ENCODE assay signal across 23 cellular contexts in the genomic region with DNA sequence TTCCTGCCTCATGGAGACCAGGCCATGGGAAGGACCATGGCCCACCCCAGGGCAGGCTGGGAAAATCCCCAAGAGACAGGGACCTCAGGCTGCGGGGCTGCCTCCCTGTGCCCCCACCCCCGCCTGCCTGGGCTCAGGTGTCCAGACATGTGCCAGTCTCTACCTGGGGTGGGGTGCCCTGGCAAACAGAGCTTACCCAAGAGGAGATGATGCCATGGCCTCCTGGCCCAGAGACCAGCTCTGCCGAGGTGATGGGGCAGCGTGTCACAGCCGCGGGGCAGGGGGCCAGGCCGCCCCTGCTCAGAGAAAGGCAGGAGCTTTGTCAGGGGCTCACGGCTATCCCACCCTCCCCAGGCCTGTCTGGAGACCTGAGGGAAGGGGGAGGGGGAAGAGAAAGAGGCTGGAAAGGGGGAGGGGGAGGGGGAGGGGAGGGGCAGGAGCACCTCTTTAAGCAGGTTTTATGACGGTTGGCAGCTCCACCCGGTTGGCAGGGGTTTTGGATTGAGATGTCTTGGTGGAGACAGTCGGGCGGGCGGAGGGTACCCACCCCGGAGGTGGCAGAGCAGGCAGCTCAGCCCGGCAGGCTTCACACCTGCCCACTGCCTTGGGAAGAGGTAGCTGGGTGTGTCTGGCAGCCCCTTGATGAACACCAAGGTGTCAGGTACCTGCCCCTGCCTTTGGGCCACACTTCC.
DNase-seq lines count a peak whose midpoint lies in the region; ATAC-seq and TF ChIP-seq lines count a peak whose summit lies in the region.
"Had no signal": no experiment of that assay in that cellular context is flagged by ENCODE, and none has a peak within 500 bp of the region (broad histone marks: within the 10 kb centered on the region; RNA-seq: fewer than 3 reads in every experiment).

No MANE protein-coding gene starts in this region.

- no peaks in the 10 kb centered on the region for H4K20me1 ChIP-seq in IMR-90 (ENCODE audit: insufficient read depth, low read length)

- no CpG with 5 or more reads among the region's 15 CpGs for WGBS in IMR-90 (ENCODE audit: extremely low coverage in 2 of 2, insufficient read length in 1 of 2), 2 experiments
- WGBS in suprapubic skin: 40% methylated on average over 8 of the region's 15 CpGs

- no peak overlapping the region for H3K4ac ChIP-seq in IMR-90 (ENCODE audit: low read depth, low read length)

- H3K4me3 ChIP-seq in IMR-90 (ENCODE audit: insufficient read depth, low read depth, low read length) (no peak overlapping the region), suprapubic skin (no peak overlapping the region)
- H3K4me3 ChIP-seq in CD8-positive, alpha-beta T cell (ENCODE audit: low read depth, low read length): no peak overlapping the region
- H3K4me3 ChIP-seq: GM23338 had no signal

- no peak overlapping the region for H4K5ac ChIP-seq in IMR-90 (ENCODE audit: low read depth, low read length)

- peak; percentile 46 for DNase-seq in NCI-H345 (lab: John Stamatoyannopoulos, UW)
- no peak for DNase-seq in NCI-H345 treated with DMSO at 0.1 percent for 48 hours (lab: John Stamatoyannopoulos, UW; ENCODE audit: unreplicated experiment)
- no peak for DNase-seq in IMR-90
- DNase-seq in iPS-NIHi11 (ENCODE audit: low spot score): peak; percentile 48
- no peak for DNase-seq in suprapubic skin (ENCODE audit: low spot score in 2 of 2)
- DNase-seq in head of caudate nucleus: no peak
- DNase-seq in CD8-positive, alpha-beta T cell: no peak
- DNase-seq: C1 segment of cervical spinal cord; CD4-positive, alpha-beta memory T cell; DMS153; HCEC 1CT; KBM-7; MV-4-11; NCI-H1105; NCI-H2029; NCI-H446; NCI-H524 treated with DMSO at 0.1 percent for 48 hours; NCI-H82; RPMI8226; SHP77; T-cell had no signal

- H2BK20ac ChIP-seq in IMR-90 (ENCODE audit: low read depth, low read length): no peak overlapping the region

- peaks cover 38% of the 10 kb centered on the region for H3K27me3 Mint-ChIP-seq in CD8-positive, alpha-beta T cell (ENCODE audit: low read depth)

- no peak overlapping the region for H3K4me3 Mint-ChIP-seq in CD8-positive, alpha-beta T cell
- H3K4me3 Mint-ChIP-seq: CD4-positive, alpha-beta memory T cell; GM23338; T-cell had no signal

- no peak overlapping the region for H3K14ac ChIP-seq in IMR-90 (replicated peaks; ENCODE audit: low read depth, low read length)

- no peak overlapping the region for H4K91ac ChIP-seq in IMR-90 (ENCODE audit: insufficient read depth, low read depth, low read length)

- H3K27me3 ChIP-seq in IMR-90 (ENCODE audit: control insufficient read depth, insufficient read depth, low read length) (peaks cover 47% of the 10 kb centered on the region), suprapubic skin (peaks cover 41% of the 10 kb centered on the region)
- H3K27me3 ChIP-seq in CD8-positive, alpha-beta T cell (ENCODE audit: insufficient read depth, low read length): peaks cover 11% of the 10 kb centered on the region

- no peak overlapping the region for H3K18ac ChIP-seq in IMR-90 (ENCODE audit: low read depth, low read length)

- H2BK120ac ChIP-seq in IMR-90 (ENCODE audit: low read depth, low read length): no peak overlapping the region

- peak overlapping the region; percentile 13 for H2AK9ac ChIP-seq in IMR-90 (replicated peaks; ENCODE audit: low read depth, low read length, poor library complexity)

- no peak for TF ChIP-seq CTCF in IMR-90 (conservative IDR thresholded peaks at IDR 0.05; ENCODE audit: low read depth, low read length)
- TF ChIP-seq CTCF in suprapubic skin (IDR thresholded peaks at IDR 0.05): no peak
- TF ChIP-seq CTCF in CD8-positive, alpha-beta T cell (IDR thresholded peaks at IDR 0.05): no peak

- POLR2A ChIA-PET in IMR-90 (lab: Charles Lee; ENCODE audit: unreplicated experiment): no interaction called here
- POLR2A ChIA-PET in CD8-positive, alpha-beta T cell (lab: Charles Lee): no interaction called here

- TF ChIP-seq EP300 in suprapubic skin (IDR thresholded peaks at IDR 0.05): no peak

- no peak overlapping the region for H3K23ac ChIP-seq in IMR-90 (ENCODE audit: low read depth, low read length)

- no peaks in the 10 kb centered on the region for H3K9me1 ChIP-seq in IMR-90 (ENCODE audit: insufficient read depth, low read length)

- no peaks in the 10 kb centered on the region for H3K79me1 ChIP-seq in IMR-90 (ENCODE audit: low read depth in 1 of 2, low read length in 2 of 2)

- peaks cover 2% of the 10 kb centered on the region for H3K9me3 Mint-ChIP-seq in CD8-positive, alpha-beta T cell

- H2BK5ac ChIP-seq in IMR-90 (ENCODE audit: low read depth, low read length, poor library complexity, severe bottlenecking): no peak overlapping the region

- in situ Hi-C loops in IMR-90 (cut with MboI; ENCODE audit: low sequenced_read_pairs): no loop called here

- no TSS peak for BruUV-seq in IMR-90 (replicated peaks; lab: Mats Ljungman, UMichigan)

- dilution Hi-C loops in IMR-90 (cut with HindIII; ENCODE audit: low sequenced_read_pairs, unreplicated experiment): no loop called here

- intact Hi-C loops in IMR-90 (cut with micrococcal nuclease): no loop called here
- intact Hi-C loops in head of caudate nucleus (cut with DNase I): no loop called here
- intact Hi-C loops in CD8-positive, alpha-beta T cell (cut with DNase I, micrococcal nuclease): no loop called here

- H3K56ac ChIP-seq in IMR-90 (ENCODE audit: extremely low read depth, insufficient read depth, low read length): no peak overlapping the region

- no peak overlapping the region for H3K27ac Mint-ChIP-seq in CD8-positive, alpha-beta T cell
- H3K27ac Mint-ChIP-seq: GM23338, T-cell had no signal

- TF ChIP-seq POLR2A in IMR-90 (IDR thresholded peaks at IDR 0.05; ENCODE audit: low read depth, low read length): no peak
- TF ChIP-seq POLR2A in suprapubic skin (IDR thresholded peaks at IDR 0.05): no peak

- peaks cover 16% of the 10 kb centered on the region for H3K4me1 Mint-ChIP-seq in CD8-positive, alpha-beta T cell (ENCODE audit: low read depth)

- no peak overlapping the region for H3K9ac ChIP-seq in IMR-90 (ENCODE audit: low read depth, low read length)

- no peak overlapping the region for H2AK5ac ChIP-seq in IMR-90 (ENCODE audit: low read depth, low read length)

- H3K9me3 ChIP-seq in IMR-90 (ENCODE audit: control insufficient read depth, insufficient read depth, low read length) (no peaks in the 10 kb centered on the region), suprapubic skin (no peaks in the 10 kb centered on the region)
- no peaks in the 10 kb centered on the region for H3K9me3 ChIP-seq in CD8-positive, alpha-beta T cell (ENCODE audit: low read length)

- no peaks in the 10 kb centered on the region for H3K4me1 ChIP-seq in IMR-90 (ENCODE audit: control insufficient read depth, insufficient read depth, low read length)
- H3K4me1 ChIP-seq in suprapubic skin: peaks cover 50% of the 10 kb centered on the region
- H3K4me1 ChIP-seq in CD8-positive, alpha-beta T cell (ENCODE audit: insufficient read depth, low read length): peaks cover 8% of the 10 kb centered on the region

- H2AFZ ChIP-seq in IMR-90 (replicated peaks; ENCODE audit: low read length, poor library complexity): peak overlapping the region; percentile 51
- H2AFZ ChIP-seq: GM23338 had no signal

- CTCF ChIA-PET in IMR-90 (lab: Yijun Ruan, JAX): no interaction called here
- CTCF ChIA-PET in CD8-positive, alpha-beta T cell (lab: Charles Lee): interaction anchor here (1.3 kb wide), 1 partner anchor 40 kb away, joined by 3 read pairs; no protein-coding TSS in a partner anchor

- H3K36me3 Mint-ChIP-seq in CD8-positive, alpha-beta T cell: no peaks in the 10 kb centered on the region
- H3K36me3 Mint-ChIP-seq: T-cell had no signal

- H3K27ac ChIP-seq in IMR-90 (ENCODE audit: insufficient read depth, low read length) (no peak overlapping the region), suprapubic skin (peak overlapping the region; percentile 22)
- no peak overlapping the region for H3K27ac ChIP-seq in CD8-positive, alpha-beta T cell (ENCODE audit: low read depth, low read length)
- H3K27ac ChIP-seq: HL-60 had no signal

- no peak for ATAC-seq in IMR-90 (ENCODE audit: low read depth)
- ATAC-seq in CD8-positive, alpha-beta T cell: no peak
- ATAC-seq: T-cell had no signal

- no peak overlapping the region for H2BK15ac ChIP-seq in IMR-90 (ENCODE audit: low read depth, low read length)

- H3K36me3 ChIP-seq in IMR-90 (ENCODE audit: control insufficient read depth, insufficient read depth, low read length): no peaks in the 10 kb centered on the region
- H3K36me3 ChIP-seq in suprapubic skin: no peaks in the 10 kb centered on the region
- H3K36me3 ChIP-seq in CD8-positive, alpha-beta T cell (ENCODE audit: insufficient read depth, low read length): no peaks in the 10 kb centered on the region

- no peak overlapping the region for H3K4me2 ChIP-seq in IMR-90 (ENCODE audit: low read depth, low read length)
- H3K4me2 ChIP-seq: GM23338 had no signal

- TF ChIP-seq RAD21 in IMR-90 (IDR thresholded peaks at IDR 0.05; ENCODE audit: low read length): no peak

- no peak overlapping the region for H4K8ac ChIP-seq in IMR-90 (ENCODE audit: low read depth in 2 of 2, low read length in 2 of 2)

TF ChIP-seq in IMR-90, 13 proteins besides CTCF, POLR2A, EP300 and RAD21 (continues in another document):
- no peak for TF ChIP-seq MAZ (IDR thresholded peaks at IDR 0.05; ENCODE audit: borderline replicate concordance, low read depth, low read length)
- TF ChIP-seq NFE2L2 (IDR thresholded peaks at IDR 0.05; ENCODE audit: low read depth, low read length): no peak
- TF ChIP-seq CHD1 (IDR thresholded peaks at IDR 0.05; ENCODE audit: low read depth, low read length): no peak
- TF ChIP-seq BHLHE40 (IDR thresholded peaks at IDR 0.05; ENCODE audit: low read depth, low read length): no peak
- TF ChIP-seq, protein P1, sequence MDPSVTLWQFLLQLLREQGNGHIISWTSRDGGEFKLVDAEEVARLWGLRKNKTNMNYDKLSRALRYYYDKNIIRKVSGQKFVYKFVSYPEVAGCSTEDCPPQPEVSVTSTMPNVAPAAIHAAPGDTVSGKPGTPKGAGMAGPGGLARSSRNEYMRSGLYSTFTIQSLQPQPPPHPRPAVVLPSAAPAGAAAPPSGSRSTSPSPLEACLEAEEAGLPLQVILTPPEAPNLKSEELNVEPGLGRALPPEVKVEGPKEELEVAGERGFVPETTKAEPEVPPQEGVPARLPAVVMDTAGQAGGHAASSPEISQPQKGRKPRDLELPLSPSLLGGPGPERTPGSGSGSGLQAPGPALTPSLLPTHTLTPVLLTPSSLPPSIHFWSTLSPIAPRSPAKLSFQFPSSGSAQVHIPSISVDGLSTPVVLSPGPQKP (IDR thresholded peaks at IDR 0.05; ENCODE audit: borderline replicate concordance, low read depth, low read length): no peak
- no peak for TF ChIP-seq FOS (IDR thresholded peaks at IDR 0.05; ENCODE audit: low read depth, low read length)
- TF ChIP-seq SMC3 (IDR thresholded peaks at IDR 0.05; ENCODE audit: low read depth, low read length): no peak
- TF ChIP-seq, protein P2, sequence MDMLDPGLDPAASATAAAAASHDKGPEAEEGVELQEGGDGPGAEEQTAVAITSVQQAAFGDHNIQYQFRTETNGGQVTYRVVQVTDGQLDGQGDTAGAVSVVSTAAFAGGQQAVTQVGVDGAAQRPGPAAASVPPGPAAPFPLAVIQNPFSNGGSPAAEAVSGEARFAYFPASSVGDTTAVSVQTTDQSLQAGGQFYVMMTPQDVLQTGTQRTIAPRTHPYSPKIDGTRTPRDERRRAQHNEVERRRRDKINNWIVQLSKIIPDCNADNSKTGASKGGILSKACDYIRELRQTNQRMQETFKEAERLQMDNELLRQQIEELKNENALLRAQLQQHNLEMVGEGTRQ (IDR thresholded peaks at IDR 0.05; ENCODE audit: low read depth, low read length): no peak

Comparison
In these comparisons a context has a peak if more than half of its experiments do, and no peak if none do; other contexts are left out.
1. DNase-seq: peak in NCI-H345 (single experiment) and iPS-NIHi11 (single experiment); none in NCI-H345 treated with DMSO at 0.1 percent for 48 hours (single experiment), IMR-90 (single experiment), suprapubic skin (0 of 2), head of caudate nucleus (0 of 42) and CD8-positive, alpha-beta T cell (0 of 7).